19 cellular contexts compared by ENCODE assay signal in the genomic region with DNA sequence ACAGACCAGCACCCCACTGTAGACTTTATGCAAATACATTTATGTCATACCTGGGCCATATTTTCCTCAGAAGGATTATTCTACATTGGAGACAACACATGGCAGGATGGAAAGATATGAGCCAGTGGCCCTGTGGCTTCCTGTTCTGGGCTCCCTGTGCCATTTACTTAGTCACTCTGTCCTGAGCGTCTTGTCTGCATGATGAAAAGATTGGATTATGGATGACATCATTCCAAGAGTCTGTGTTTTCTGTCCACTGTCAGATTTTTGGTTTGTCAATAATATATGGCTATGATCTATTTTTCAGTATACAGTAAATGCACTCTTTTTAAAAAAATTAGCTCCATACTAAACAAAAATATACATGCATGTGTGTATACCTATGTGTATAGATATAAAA. TPM values are rescaled to one million over a fixed set of nuclear protein-coding genes. Genes with fewer than 3 reads are reported as not detected.
DNase-seq lines count a peak whose midpoint lies in the region; ATAC-seq, FAIRE-seq and TF ChIP-seq lines count a peak whose summit lies in the region.
"Had no signal": no experiment of that assay in that cellular context is flagged by ENCODE, and none has a peak within 500 bp of the region (broad histone marks: within the 10 kb centered on the region; RNA-seq: fewer than 3 reads in every experiment).

No MANE protein-coding gene starts in this region.

- no peak overlapping the region for H3K9ac ChIP-seq in astrocyte (ENCODE audit: low read length)
- H3K9ac ChIP-seq: GM23248 had no signal

- no peaks in the 10 kb centered on the region for H3K36me3 ChIP-seq in HEK293 (ENCODE audit: control insufficient read depth in 2 of 2, insufficient read depth in 1 of 2, low read length in 2 of 2)
- H3K36me3 ChIP-seq in astrocyte (ENCODE audit: insufficient read depth, low read length): no peaks in the 10 kb centered on the region

- H3K4me2 ChIP-seq in astrocyte (ENCODE audit: low read length): no peak overlapping the region

- H3K36me3 Mint-ChIP-seq in astrocyte (ENCODE audit: low read depth, unreplicated experiment): no peaks in the 10 kb centered on the region
- H3K36me3 Mint-ChIP-seq in activated CD4-positive, alpha-beta T cell treated with anti-CD3 and anti-CD28 coated beads for 36 hours (ENCODE audit: low read depth): no peaks in the 10 kb centered on the region
- H3K36me3 Mint-ChIP-seq: CD4-positive, alpha-beta memory T cell had no signal

- H3K4me3 ChIP-seq in HEK293 (ENCODE audit: low read depth, low read length): no peak overlapping the region
- H3K4me3 ChIP-seq in astrocyte (ENCODE audit: insufficient read depth, low read depth, low read length): no peak overlapping the region
- H3K4me3 ChIP-seq: GM23248 had no signal

- peak overlapping the region; percentile 34 for H3K27ac Mint-ChIP-seq in astrocyte (ENCODE audit: unreplicated experiment)
- no peak overlapping the region for H3K27ac Mint-ChIP-seq in activated CD4-positive, alpha-beta T cell treated with anti-CD3 and anti-CD28 coated beads for 36 hours
- H3K27ac Mint-ChIP-seq: CD4-positive, alpha-beta memory T cell had no signal

- H4K20me1 ChIP-seq in astrocyte (ENCODE audit: insufficient read depth, low read length): no peaks in the 10 kb centered on the region

- H2AFZ ChIP-seq in astrocyte (ENCODE audit: low read depth, low read length): no peak overlapping the region
- H2AFZ ChIP-seq: GM23248 had no signal

- TF ChIP-seq CTCF in HEK293 (tag by site-specific recombination; IDR thresholded peaks at IDR 0.05) (no peak), astrocyte (IDR thresholded peaks at IDR 0.05; ENCODE audit: insufficient read depth, low read depth, low read length) (no peak)

- peaks cover 4% of the 10 kb centered on the region for H3K27me3 Mint-ChIP-seq in astrocyte (ENCODE audit: low read depth, unreplicated experiment)
- H3K27me3 Mint-ChIP-seq in activated CD4-positive, alpha-beta T cell treated with anti-CD3 and anti-CD28 coated beads for 36 hours: no peaks in the 10 kb centered on the region
- H3K27me3 Mint-ChIP-seq: CD4-positive, alpha-beta memory T cell had no signal

- DNase-seq in astrocyte (ENCODE audit: low read depth) (no peak), kidney tubule cell (ENCODE audit: low spot score) (peak; percentile 17), MV-4-11 (lab: John Stamatoyannopoulos, UW) (no peak), cortex of kidney (lab: John Stamatoyannopoulos, UW) (no peak)
- DNase-seq in activated CD4-positive, alpha-beta T cell treated with anti-CD3 and anti-CD28 coated beads for 36 hours: no peak
- DNase-seq: C1 segment of cervical spinal cord; Calu3; CD4-positive, alpha-beta memory T cell; COR-L47; DMS53; DMS79 treated with DMSO at 0.1 percent for 48 hours; GM23248; H7; HCEC 1CT had no signal

- no peaks in the 10 kb centered on the region for H3K4me1 ChIP-seq in HEK293 (ENCODE audit: control insufficient read depth, insufficient read depth, low read length)
- H3K4me1 ChIP-seq in astrocyte (ENCODE audit: insufficient read depth, low read length): peaks cover 14% of the 10 kb centered on the region

- no peaks in the 10 kb centered on the region for H3K9me3 Mint-ChIP-seq in astrocyte (ENCODE audit: unreplicated experiment)
- H3K9me3 Mint-ChIP-seq in activated CD4-positive, alpha-beta T cell treated with anti-CD3 and anti-CD28 coated beads for 36 hours (ENCODE audit: low read depth): no peaks in the 10 kb centered on the region

- no peaks in the 10 kb centered on the region for H3K79me2 ChIP-seq in astrocyte (ENCODE audit: insufficient read depth, low read length)

- H3K9me3 ChIP-seq in HEK293 (ENCODE audit: control insufficient read depth, insufficient read depth, low read depth, low read length) (no peaks in the 10 kb centered on the region), astrocyte (ENCODE audit: insufficient read depth, low read depth, low read length) (no peaks in the 10 kb centered on the region)

- no peak for FAIRE-seq in astrocyte (lab: Jason Lieb, UNC)
- FAIRE-seq: G401.6, GM12892, H1 had no signal

- H3K27ac ChIP-seq in HEK293 (ENCODE audit: extremely low read depth, low read depth, low read length) (no peak overlapping the region), astrocyte (ENCODE audit: low read depth, low read length) (no peak overlapping the region)
- H3K27ac ChIP-seq: GM23248 had no signal

- POLR2A ChIA-PET in HEK293 (lab: Yijun Ruan, JAX): no interaction called here
- POLR2A ChIA-PET in activated CD4-positive, alpha-beta T cell treated with anti-CD3 and anti-CD28 coated beads for 36 hours (lab: Charles Lee): no interaction called here

- H3K4me1 Mint-ChIP-seq in astrocyte (ENCODE audit: low read depth, unreplicated experiment): peaks cover 13% of the 10 kb centered on the region
- no peaks in the 10 kb centered on the region for H3K4me1 Mint-ChIP-seq in activated CD4-positive, alpha-beta T cell treated with anti-CD3 and anti-CD28 coated beads for 36 hours
- H3K4me1 Mint-ChIP-seq: CD4-positive, alpha-beta memory T cell had no signal

- CTCF ChIA-PET in HEK293 (lab: Yijun Ruan, JAX): no interaction called here
- CTCF ChIA-PET in activated CD4-positive, alpha-beta T cell treated with anti-CD3 and anti-CD28 coated beads for 36 hours (lab: Charles Lee): no interaction called here

- intact Hi-C loops in activated CD4-positive, alpha-beta T cell treated with anti-CD3 and anti-CD28 coated beads for 36 hours (cut with DNase I, micrococcal nuclease): no loop called here

- no peak for ATAC-seq in activated CD4-positive, alpha-beta T cell treated with anti-CD3 and anti-CD28 coated beads for 36 hours

- H3K27me3 ChIP-seq in astrocyte (ENCODE audit: insufficient read depth, low read length): no peaks in the 10 kb centered on the region

- no peak overlapping the region for H3K4me3 Mint-ChIP-seq in astrocyte (ENCODE audit: unreplicated experiment)
- H3K4me3 Mint-ChIP-seq in activated CD4-positive, alpha-beta T cell treated with anti-CD3 and anti-CD28 coated beads for 36 hours: no peak overlapping the region
- H3K4me3 Mint-ChIP-seq: CD4-positive, alpha-beta memory T cell had no signal

TF ChIP-seq in HEK293, 187 proteins besides CTCF, POLR2A, EP300 and RAD21:
- TF ChIP-seq, protein P1, sequence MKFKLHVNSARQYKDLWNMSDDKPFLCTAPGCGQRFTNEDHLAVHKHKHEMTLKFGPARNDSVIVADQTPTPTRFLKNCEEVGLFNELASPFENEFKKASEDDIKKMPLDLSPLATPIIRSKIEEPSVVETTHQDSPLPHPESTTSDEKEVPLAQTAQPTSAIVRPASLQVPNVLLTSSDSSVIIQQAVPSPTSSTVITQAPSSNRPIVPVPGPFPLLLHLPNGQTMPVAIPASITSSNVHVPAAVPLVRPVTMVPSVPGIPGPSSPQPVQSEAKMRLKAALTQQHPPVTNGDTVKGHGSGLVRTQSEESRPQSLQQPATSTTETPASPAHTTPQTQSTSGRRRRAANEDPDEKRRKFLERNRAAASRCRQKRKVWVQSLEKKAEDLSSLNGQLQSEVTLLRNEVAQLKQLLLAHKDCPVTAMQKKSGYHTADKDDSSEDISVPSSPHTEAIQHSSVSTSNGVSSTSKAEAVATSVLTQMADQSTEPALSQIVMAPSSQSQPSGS (tag by site-specific recombination; IDR thresholded peaks at IDR 0.05; ENCODE audit: low read depth): peak; percentile 56; the same call in 1 of the 2 replicates
- no peak for TF ChIP-seq YY1 (tag by site-specific recombination; IDR thresholded peaks at IDR 0.05)

RNA-seq across cellular contexts. Expression of a gene that starts 30.8 kb away (rescaled TPM):
- total RNA-seq in astrocyte: 0.26 and 0.64 TPM in 2 replicates
- not detected for total RNA-seq in activated CD4-positive, alpha-beta T cell treated with anti-CD3 and anti-CD28 coated beads for 36 hours
- total RNA-seq: A673; CD4-positive, alpha-beta memory T cell; GM23248 had no signal
